In genomic region chr1:23588749-23589505, GRCh38 we compare ENCODE assay signal across 14 cellular contexts. TPM values are rescaled to one million over a fixed set of nuclear protein-coding genes. Genes with fewer than 3 reads are reported as not detected.
DNase-seq lines count a peak whose midpoint lies in the region; ATAC-seq, FAIRE-seq and TF ChIP-seq lines count a peak whose summit lies in the region.
"Had no signal": no experiment of that assay in that cellular context is flagged by ENCODE, and none has a peak within 500 bp of the region (broad histone marks: within the 10 kb centered on the region; RNA-seq: fewer than 3 reads in every experiment).

No MANE protein-coding gene starts in this region.

- TF ChIP-seq CTCF in HepG2 (CRISPR knock-in tag; IDR thresholded peaks at IDR 0.05) (no peak), right lobe of liver (IDR thresholded peaks at IDR 0.05) (no peak)

- H3K27me3 ChIP-seq in HepG2 (ENCODE audit: control insufficient read depth in 1 of 2, insufficient read depth in 2 of 2, low read length in 2 of 2): 0 out of 5 replicates have a peak, but pooled peaks cover 0 to 2% of the 10 kb centered on the region in 2 experiments
- H3K27me3 ChIP-seq in right lobe of liver: no peaks in the 10 kb centered on the region
- H3K27me3 ChIP-seq: SJSA1 had no signal

- no peaks in the 10 kb centered on the region for H3K36me3 Mint-ChIP-seq in activated T-helper 17 cell treated with anti-CD3 and anti-CD28 coated beads, Interleukin-2, amount 50 U/mL, for 72 hours (ENCODE audit: low read depth)
- H3K36me3 Mint-ChIP-seq in memory B cell: no peaks in the 10 kb centered on the region

- no peak for DNase-seq in HepG2 (ENCODE audit: low spot score)
- no peak for DNase-seq in right lobe of liver
- DNase-seq in memory B cell (ENCODE audit: low spot score in 2 of 2): no peak
- DNase-seq in pons (ENCODE audit: low spot score): no peak
- no peak for DNase-seq in DMS79 treated with DMSO at 0.1 percent for 48 hours (lab: John Stamatoyannopoulos, UW)
- no peak for DNase-seq in NCI-H146 treated with DMSO at 0.1 percent for 48 hours (lab: John Stamatoyannopoulos, UW; ENCODE audit: unreplicated experiment)
- DNase-seq: activated T-cell treated with anti-CD3 and anti-CD28 coated beads, Interleukin-2, amount 50 U/mL, for 48 hours; midbrain; NCI-H1436 treated with DMSO at 0.1 percent for 48 hours; NCI-H446 had no signal

- no peaks in the 10 kb centered on the region for H4K20me1 ChIP-seq in HepG2 (ENCODE audit: insufficient read depth, low read length)

- ATAC-seq in HepG2 (no peak), right lobe of liver (no peak), memory B cell (ENCODE audit: low read depth) (no peak), GM21528 (IDR thresholded peaks at IDR 0.05; ENCODE audit: low FRiP score, unreplicated experiment) (no peak)
- no peak for ATAC-seq in activated T-helper 17 cell treated with anti-CD3 and anti-CD28 coated beads, Interleukin-2, amount 50 U/mL, for 72 hours (replicated peaks)

- FAIRE-seq in HepG2 (lab: Jason Lieb, UNC): no peak
- FAIRE-seq: endothelial cell of umbilical vein had no signal

- no peak for TF ChIP-seq EP300 in HepG2 (IDR thresholded peaks at IDR 0.05; ENCODE audit: low read depth in 2 of 2, low read length in 2 of 2)
- no peak for TF ChIP-seq EP300 in HepG2 (CRISPR knock-in tag; IDR thresholded peaks at IDR 0.05; ENCODE audit: borderline replicate concordance)

- no peaks in the 10 kb centered on the region for H3K9me3 Mint-ChIP-seq in activated T-helper 17 cell treated with anti-CD3 and anti-CD28 coated beads, Interleukin-2, amount 50 U/mL, for 72 hours
- no peaks in the 10 kb centered on the region for H3K9me3 Mint-ChIP-seq in memory B cell

- no peak overlapping the region for H3K9ac ChIP-seq in HepG2 (ENCODE audit: insufficient read depth, low read depth, low read length)

- no peaks in the 10 kb centered on the region for H3K27me3 Mint-ChIP-seq in activated T-helper 17 cell treated with anti-CD3 and anti-CD28 coated beads, Interleukin-2, amount 50 U/mL, for 72 hours
- H3K27me3 Mint-ChIP-seq in memory B cell: no peaks in the 10 kb centered on the region

- POLR2A ChIA-PET in HepG2 (lab: Yijun Ruan, JAX): no interaction called here

- no peak overlapping the region for H3K4me2 ChIP-seq in HepG2 (ENCODE audit: low read depth, low read length)

- H3K27ac ChIP-seq in HepG2 (ENCODE audit: extremely low read length, insufficient read depth, low read length) (no peak overlapping the region), right lobe of liver (no peak overlapping the region)
- H3K27ac ChIP-seq: SJSA1 had no signal

- no peak overlapping the region for H3K4me3 ChIP-seq in HepG2 (replicated peaks in 1 of 3; ENCODE audit: insufficient read depth in 1 of 3, low read depth in 2 of 3, low read length in 3 of 3)
- no peak overlapping the region for H3K4me3 ChIP-seq in right lobe of liver
- H3K4me3 ChIP-seq: SJSA1 had no signal

- no TSS peak for BruUV-seq in HepG2 (replicated peaks; lab: Mats Ljungman, UMichigan)

- H3K27ac Mint-ChIP-seq in activated T-helper 17 cell treated with anti-CD3 and anti-CD28 coated beads, Interleukin-2, amount 50 U/mL, for 72 hours: peak overlapping the region; percentile 21
- peak overlapping the region; percentile 100 for H3K27ac Mint-ChIP-seq in memory B cell

- H2AFZ ChIP-seq in HepG2 (ENCODE audit: low read length): no peak overlapping the region

- H3K9me3 ChIP-seq in HepG2 (ENCODE audit: low read length): no peaks in the 10 kb centered on the region
- H3K9me3 ChIP-seq in right lobe of liver: no peaks in the 10 kb centered on the region
- H3K9me3 ChIP-seq: SJSA1 had no signal

- WGBS in HepG2 (ENCODE audit: low lambda C conversion rate): 28% methylated on average over 11 of the region's 11 CpGs
- 63% methylated on average over 11 of the region's 11 CpGs for WGBS in right lobe of liver (ENCODE audit: insufficient coverage, low coverage, low lambda C conversion rate, missing lambda C conversion rate)

- H3K4me1 Mint-ChIP-seq in activated T-helper 17 cell treated with anti-CD3 and anti-CD28 coated beads, Interleukin-2, amount 50 U/mL, for 72 hours: peaks cover 31% of the 10 kb centered on the region
- peaks cover 58% of the 10 kb centered on the region for H3K4me1 Mint-ChIP-seq in memory B cell

- in situ Hi-C loops in HepG2 (cut with HindIII; ENCODE audit: extremely low pct_ligation_motif_present, low pct_unique_long_range_greater_than_20kb): no loop called here

- TF ChIP-seq RAD21 in HepG2 (CRISPR knock-in tag; IDR thresholded peaks at IDR 0.05): no peak

- peaks cover 78% of the 10 kb centered on the region for H3K4me1 ChIP-seq in HepG2 (ENCODE audit: insufficient read depth, low read length)
- H3K4me1 ChIP-seq in right lobe of liver: no peaks in the 10 kb centered on the region

- CTCF ChIA-PET in HepG2 (lab: Yijun Ruan, JAX; ENCODE audit: low intra/inter-chr PET ratio, low total read pairs): no interaction called here

- TF ChIP-seq POLR2A in HepG2 (IDR thresholded peaks at IDR 0.05; ENCODE audit: insufficient read depth in 1 of 2, low read depth in 2 of 2, low read length in 2 of 2) (no peak), right lobe of liver (IDR thresholded peaks at IDR 0.05) (no peak)

- H3K4me3 Mint-ChIP-seq in activated T-helper 17 cell treated with anti-CD3 and anti-CD28 coated beads, Interleukin-2, amount 50 U/mL, for 72 hours: no peak overlapping the region
- H3K4me3 Mint-ChIP-seq in memory B cell: no peak overlapping the region

- intact Hi-C loops in HepG2 (cut with micrococcal nuclease; ENCODE audit: unreplicated experiment) (no loop called here), right lobe of liver (cut with DNase I) (no loop called here)

- no peaks in the 10 kb centered on the region for H3K79me2 ChIP-seq in HepG2 (ENCODE audit: insufficient read depth, low read length)

- no peaks in the 10 kb centered on the region for H3K36me3 ChIP-seq in HepG2 (replicated peaks in 1 of 2; ENCODE audit: control insufficient read depth in 1 of 2, insufficient read depth in 2 of 2, low read length in 2 of 2)
- no peaks in the 10 kb centered on the region for H3K36me3 ChIP-seq in right lobe of liver
- H3K36me3 ChIP-seq: SJSA1 had no signal

TF ChIP-seq in HepG2, 621 proteins besides CTCF, POLR2A, EP300 and RAD21 (continues in another document):
- TF ChIP-seq NR2F6 (IDR thresholded peaks at IDR 0.05): peak; percentile 51
- peak; percentile 31; the same call in 1 of the 2 replicates for TF ChIP-seq NR2F6 (CRISPR knock-in tag; IDR thresholded peaks at IDR 0.05)

RNA-seq across cellular contexts. Expression of gene ID3, which starts 29.6 kb away (rescaled TPM):
- total RNA-seq in HepG2 (2016; rRNA removed; fragmentation: Illumina TruSeq; extraction: Trizol): 67.8 and 115 TPM in 2 replicates
- total RNA-seq in HepG2 (2016; cell fraction: cytosol; rRNA removed; fragmentation: Illumina TruSeq; extraction: Trizol; ENCODE audit: low read depth): 119 and 126 TPM in 2 replicates
- total RNA-seq in HepG2 (2016; cell fraction: insoluble cytoplasmic fraction; rRNA removed; fragmentation: Illumina TruSeq; extraction: Trizol): 65.6 and 120 TPM in 2 replicates
- 79.8 and 82.4 TPM in 2 replicates for total RNA-seq in HepG2 (2016; cell fraction: membrane; rRNA removed; fragmentation: Illumina TruSeq; extraction: Trizol)
- total RNA-seq in HepG2 (2016; cell fraction: nucleus; rRNA removed; fragmentation: Illumina TruSeq; extraction: Trizol): 82.3 and 85.6 TPM in 2 replicates
- 34.9 and 64.8 TPM in 2 replicates for polyA plus RNA-seq in HepG2 (2011; rRNA removed)
- 40.3 and 106 TPM in 2 replicates for polyA plus RNA-seq in HepG2 (2011; cell fraction: cytosol; rRNA removed)
- 50.4 and 124 TPM in 2 replicates for polyA plus RNA-seq in HepG2 (2011; cell fraction: nucleus; rRNA removed)
- 19.1 and 19.4 TPM in 2 replicates for polyA plus RNA-seq in HepG2 (2012)
- 19.4 and 20.9 TPM in 2 replicates for polyA plus RNA-seq in HepG2 (2016; cell fraction: cytosol; fragmentation: Illumina TruSeq; extraction: Trizol; ENCODE audit: low read depth)
- polyA plus RNA-seq in HepG2 (2016; cell fraction: insoluble cytoplasmic fraction; fragmentation: Illumina TruSeq; extraction: Trizol; ENCODE audit: low read depth): 67.3 and 67.6 TPM in 2 replicates
- polyA plus RNA-seq in HepG2 (2016; cell fraction: membrane; fragmentation: Illumina TruSeq; extraction: Trizol; ENCODE audit: low read depth): 27.8 and 28.9 TPM in 2 replicates
- polyA plus RNA-seq in HepG2 (2016; cell fraction: nucleus; fragmentation: Illumina TruSeq; extraction: Trizol; ENCODE audit: insufficient read depth, low read depth): 106 and 110 TPM in 2 replicates
- 66.2 and 315 TPM in 2 replicates for polyA minus RNA-seq in HepG2 (2011; rRNA and poly(A)+ RNA removed; ENCODE audit: low replicate concordance)
- polyA minus RNA-seq in HepG2 (2011; cell fraction: cytosol; rRNA and poly(A)+ RNA removed): 18.4 and 43.5 TPM in 2 replicates
- polyA minus RNA-seq in HepG2 (2011; cell fraction: nucleus; rRNA and poly(A)+ RNA removed): 53.5 and 115 TPM in 2 replicates
- 10 to 100 TPM; 12.7 to 44.6 (median 27.0) TPM for total RNA-seq in right lobe of liver
- 10 to 100 TPM; 19.5 to 45.2 TPM for total RNA-seq in activated T-helper 17 cell treated with anti-CD3 and anti-CD28 coated beads, Interleukin-2, amount 50 U/mL, for 72 hours

RNA-seq across cellular contexts. Expression of gene E2F2, which starts 57.9 kb away (rescaled TPM):
- 5.7 and 6.6 TPM in 2 replicates for total RNA-seq in HepG2 (2016; rRNA removed; fragmentation: Illumina TruSeq; extraction: Trizol)
- 1.1 and 1.3 TPM in 2 replicates for total RNA-seq in HepG2 (2016; cell fraction: cytosol; rRNA removed; fragmentation: Illumina TruSeq; extraction: Trizol; ENCODE audit: low read depth)
- 4.9 and 6.0 TPM in 2 replicates for total RNA-seq in HepG2 (2016; cell fraction: insoluble cytoplasmic fraction; rRNA removed; fragmentation: Illumina TruSeq; extraction: Trizol)
- total RNA-seq in HepG2 (2016; cell fraction: membrane; rRNA removed; fragmentation: Illumina TruSeq; extraction: Trizol): 2.6 TPM in 2 replicates
- 5.1 and 7.1 TPM in 2 replicates for total RNA-seq in HepG2 (2016; cell fraction: nucleus; rRNA removed; fragmentation: Illumina TruSeq; extraction: Trizol)
- polyA plus RNA-seq in HepG2 (2011; rRNA removed): 0.50 and 0.65 TPM in 2 replicates
- polyA plus RNA-seq in HepG2 (2011; cell fraction: cytosol; rRNA removed): 0.29 and 0.35 TPM in 2 replicates
- polyA plus RNA-seq in HepG2 (2011; cell fraction: nucleus; rRNA removed): 1.9 TPM in 2 replicates
- polyA plus RNA-seq in HepG2 (2012): 0.63 and 1.4 TPM in 2 replicates
- polyA plus RNA-seq in HepG2 (2016; cell fraction: cytosol; fragmentation: Illumina TruSeq; extraction: Trizol; ENCODE audit: low read depth): 0.24 and 0.26 TPM in 2 replicates
- 3.4 and 4.2 TPM in 2 replicates for polyA plus RNA-seq in HepG2 (2016; cell fraction: insoluble cytoplasmic fraction; fragmentation: Illumina TruSeq; extraction: Trizol; ENCODE audit: low read depth)
- 0.62 and 0.69 TPM in 2 replicates for polyA plus RNA-seq in HepG2 (2016; cell fraction: membrane; fragmentation: Illumina TruSeq; extraction: Trizol; ENCODE audit: low read depth)
- 12.8 and 14.2 TPM in 2 replicates for polyA plus RNA-seq in HepG2 (2016; cell fraction: nucleus; fragmentation: Illumina TruSeq; extraction: Trizol; ENCODE audit: insufficient read depth, low read depth)
- 1.8 and 19.5 TPM in 2 replicates for polyA minus RNA-seq in HepG2 (2011; rRNA and poly(A)+ RNA removed; ENCODE audit: low replicate concordance)
- 0.79 and 1.1 TPM in 2 replicates for polyA minus RNA-seq in HepG2 (2011; cell fraction: cytosol; rRNA and poly(A)+ RNA removed)
- polyA minus RNA-seq in HepG2 (2011; cell fraction: nucleus; rRNA and poly(A)+ RNA removed): 0.87 and 1.3 TPM in 2 replicates
- total RNA-seq in right lobe of liver: 1 to 10 TPM in 1 of 6 experiments, under 1 TPM in 5; 0.18 to 1.2 (median 0.70) TPM
- 10 to 100 TPM; 13.0 to 24.1 TPM for total RNA-seq in activated T-helper 17 cell treated with anti-CD3 and anti-CD28 coated beads, Interleukin-2, amount 50 U/mL, for 72 hours
